13 cellular contexts compared by ENCODE assay signal in the genomic region with DNA sequence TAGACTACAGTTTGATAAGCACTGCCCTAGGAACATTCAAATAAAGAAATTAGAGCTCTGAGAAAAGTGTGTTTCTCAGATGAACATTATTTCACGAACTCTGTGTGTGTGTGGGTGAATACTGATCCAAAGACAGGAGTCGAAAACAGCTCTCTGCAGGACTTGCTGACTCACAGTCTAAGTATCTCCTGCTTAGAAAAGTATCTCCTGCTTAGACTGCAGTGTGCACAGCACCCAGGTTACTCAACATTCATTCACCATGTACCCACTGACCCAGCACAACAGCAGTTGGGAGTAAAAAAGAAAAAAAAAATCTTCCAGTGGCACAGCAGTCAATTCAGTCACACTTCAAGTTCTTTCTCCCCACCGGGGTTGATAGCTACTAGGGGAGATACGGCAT. TPM values are rescaled to one million over a fixed set of nuclear protein-coding genes. Genes with fewer than 3 reads are reported as not detected.
A peak's percentile ranks its signal among the peaks of the same experiment; 100 is the strongest.
DNase-seq lines count a peak whose midpoint lies in the region; ATAC-seq and TF ChIP-seq lines count a peak whose summit lies in the region.
"Had no signal": no experiment of that assay in that cellular context is flagged by ENCODE, and none has a peak within 500 bp of the region (broad histone marks: within the 10 kb centered on the region; RNA-seq: fewer than 3 reads in every experiment).

No MANE protein-coding gene starts in this region.

- TF ChIP-seq POLR2A in sigmoid colon (IDR thresholded peaks at IDR 0.05), result no peak

- no peak overlapping the region for H3K4me3 ChIP-seq in fibroblast of pulmonary artery (replicated peaks; ENCODE audit: low read depth, low read length)
- no peak overlapping the region for H3K4me3 ChIP-seq in sigmoid colon
- H3K4me3 ChIP-seq: lung had no signal

- peaks cover 0 to 40% (median 9%) of the 10 kb centered on the region in 4 donors for H3K36me3 ChIP-seq in sigmoid colon

- H3K9me3 ChIP-seq in sigmoid colon, result no peaks in the 10 kb centered on the region

- H3K27ac ChIP-seq in sigmoid colon, result peak overlapping the region; percentile 23 to 69 (median 52)

- peak; percentile 54 for DNase-seq in GM04504 (ENCODE audit: low read depth)
- peak; percentile 82 for DNase-seq in fibroblast of pulmonary artery (ENCODE audit: low read depth)
- DNase-seq in sigmoid colon, result no peak
- DNase-seq in GM13977 (ENCODE audit: low spot score), result no peak
- DNase-seq: activated naive CD4-positive, alpha-beta T cell treated with anti-CD3 and anti-CD28 coated beads for 36 hours; DMS79; NCI-H1417 treated with DMSO at 0.1 percent for 48 hours; small intestine had no signal

- TF ChIP-seq CTCF in fibroblast of pulmonary artery (IDR thresholded peaks at IDR 0.05; ENCODE audit: low read length, missing control alignments) (no peak), sigmoid colon (IDR thresholded peaks at IDR 0.05) (no peak), GM13977 (IDR thresholded peaks at IDR 0.05; ENCODE audit: extremely low read depth, insufficient read depth, missing control alignments) (no peak)

- ATAC-seq in SK-N-SH treated with all-trans-retinoic acid at 6 μM for 48 hours (peak; percentile 68), GM21619 (IDR thresholded peaks at IDR 0.05; ENCODE audit: unreplicated experiment) (no peak), GM21576 (IDR thresholded peaks at IDR 0.05; ENCODE audit: unreplicated experiment) (no peak), HG03045 (IDR thresholded peaks at IDR 0.05; ENCODE audit: unreplicated experiment) (no peak)

- in situ Hi-C loops in GM13977 (cut with MboI; ENCODE audit: low pct_unique_long_range_greater_than_20kb, low sequenced_read_pairs, unreplicated experiment), result loop anchor here (10.0 kb wide), 1 partner anchor 228 kb away; no protein-coding TSS in a partner anchor

- 72 to 73% methylated on average over 4 of the region's 4 CpGs for WGBS in sigmoid colon, 2 donors

- H3K4me1 ChIP-seq in sigmoid colon, result peaks cover 0 to 39% (median 25%) of the 10 kb centered on the region in 4 donors

- TF ChIP-seq EP300 in sigmoid colon (IDR thresholded peaks at IDR 0.05), result no peak

- intact Hi-C loops in sigmoid colon (cut with DNase I), result loop anchor here (5.0 to 10.0 kb wide), 2 partner anchors 51 to 458 kb away; a partner anchor contains a TSS

- H3K27me3 ChIP-seq in sigmoid colon, result no peaks in the 10 kb centered on the region

TF ChIP-seq in SK-N-SH treated with all-trans-retinoic acid at 6 μM for 48 hours, 23 proteins besides CTCF, POLR2A, EP300 and RAD21:
- TF ChIP-seq SNAI2 (CRISPR knock-in tag; IDR thresholded peaks at IDR 0.05) (no peak), ZFP3 (CRISPR knock-in tag; IDR thresholded peaks at IDR 0.05) (no peak), ISL1 (CRISPR knock-in tag; IDR thresholded peaks at IDR 0.05) (no peak), GLIS3 (CRISPR knock-in tag; IDR thresholded peaks at IDR 0.05) (no peak), ZNF565 (CRISPR knock-in tag; conservative IDR thresholded peaks at IDR 0.05; ENCODE audit: low read depth) (no peak), ZFP30 (CRISPR knock-in tag; IDR thresholded peaks at IDR 0.05) (no peak), OSR1 (CRISPR knock-in tag; IDR thresholded peaks at IDR 0.05) (no peak), TCF4 (CRISPR knock-in tag; IDR thresholded peaks at IDR 0.05; ENCODE audit: borderline replicate concordance) (no peak), ZNF8 (CRISPR knock-in tag; IDR thresholded peaks at IDR 0.05) (no peak), ZNF70 (CRISPR knock-in tag; IDR thresholded peaks at IDR 0.05) (no peak), PPARA (CRISPR knock-in tag; IDR thresholded peaks at IDR 0.05; ENCODE audit: borderline replicate concordance) (no peak), TOX (CRISPR knock-in tag; IDR thresholded peaks at IDR 0.05; ENCODE audit: borderline replicate concordance) (no peak), ESRRG (CRISPR knock-in tag; IDR thresholded peaks at IDR 0.05) (no peak), RARB (CRISPR knock-in tag; IDR thresholded peaks at IDR 0.05) (no peak), ARNTL (CRISPR knock-in tag; IDR thresholded peaks at IDR 0.05; ENCODE audit: borderline replicate concordance, low read depth) (no peak), CSDC2 (CRISPR knock-in tag; IDR thresholded peaks at IDR 0.05) (no peak)
- TF ChIP-seq, protein P1, sequence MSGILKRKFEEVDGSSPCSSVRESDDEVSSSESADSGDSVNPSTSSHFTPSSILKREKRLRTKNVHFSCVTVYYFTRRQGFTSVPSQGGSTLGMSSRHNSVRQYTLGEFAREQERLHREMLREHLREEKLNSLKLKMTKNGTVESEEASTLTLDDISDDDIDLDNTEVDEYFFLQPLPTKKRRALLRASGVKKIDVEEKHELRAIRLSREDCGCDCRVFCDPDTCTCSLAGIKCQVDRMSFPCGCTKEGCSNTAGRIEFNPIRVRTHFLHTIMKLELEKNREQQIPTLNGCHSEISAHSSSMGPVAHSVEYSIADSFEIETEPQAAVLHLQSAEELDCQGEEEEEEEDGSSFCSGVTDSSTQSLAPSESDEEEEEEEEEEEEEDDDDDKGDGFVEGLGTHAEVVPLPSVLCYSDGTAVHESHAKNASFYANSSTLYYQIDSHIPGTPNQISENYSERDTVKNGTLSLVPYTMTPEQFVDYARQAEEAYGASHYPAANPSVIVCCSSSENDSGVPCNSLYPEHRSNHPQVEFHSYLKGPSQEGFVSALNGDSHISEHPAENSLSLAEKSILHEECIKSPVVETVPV (CRISPR knock-in tag; IDR thresholded peaks at IDR 0.05), result no peak
- TF ChIP-seq, protein P2, sequence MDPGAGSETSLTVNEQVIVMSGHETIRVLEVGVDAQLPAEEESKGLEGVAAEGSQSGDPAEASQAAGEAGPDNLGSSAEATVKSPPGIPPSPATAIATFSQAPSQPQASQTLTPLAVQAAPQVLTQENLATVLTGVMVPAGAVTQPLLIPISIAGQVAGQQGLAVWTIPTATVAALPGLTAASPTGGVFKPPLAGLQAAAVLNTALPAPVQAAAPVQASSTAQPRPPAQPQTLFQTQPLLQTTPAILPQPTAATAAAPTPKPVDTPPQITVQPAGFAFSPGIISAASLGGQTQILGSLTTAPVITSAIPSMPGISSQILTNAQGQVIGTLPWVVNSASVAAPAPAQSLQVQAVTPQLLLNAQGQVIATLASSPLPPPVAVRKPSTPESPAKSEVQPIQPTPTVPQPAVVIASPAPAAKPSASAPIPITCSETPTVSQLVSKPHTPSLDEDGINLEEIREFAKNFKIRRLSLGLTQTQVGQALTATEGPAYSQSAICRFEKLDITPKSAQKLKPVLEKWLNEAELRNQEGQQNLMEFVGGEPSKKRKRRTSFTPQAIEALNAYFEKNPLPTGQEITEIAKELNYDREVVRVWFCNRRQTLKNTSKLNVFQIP (CRISPR knock-in tag; IDR thresholded peaks at IDR 0.05; ENCODE audit: borderline replicate concordance, low read depth), result no peak
- TF ChIP-seq, protein P3, sequence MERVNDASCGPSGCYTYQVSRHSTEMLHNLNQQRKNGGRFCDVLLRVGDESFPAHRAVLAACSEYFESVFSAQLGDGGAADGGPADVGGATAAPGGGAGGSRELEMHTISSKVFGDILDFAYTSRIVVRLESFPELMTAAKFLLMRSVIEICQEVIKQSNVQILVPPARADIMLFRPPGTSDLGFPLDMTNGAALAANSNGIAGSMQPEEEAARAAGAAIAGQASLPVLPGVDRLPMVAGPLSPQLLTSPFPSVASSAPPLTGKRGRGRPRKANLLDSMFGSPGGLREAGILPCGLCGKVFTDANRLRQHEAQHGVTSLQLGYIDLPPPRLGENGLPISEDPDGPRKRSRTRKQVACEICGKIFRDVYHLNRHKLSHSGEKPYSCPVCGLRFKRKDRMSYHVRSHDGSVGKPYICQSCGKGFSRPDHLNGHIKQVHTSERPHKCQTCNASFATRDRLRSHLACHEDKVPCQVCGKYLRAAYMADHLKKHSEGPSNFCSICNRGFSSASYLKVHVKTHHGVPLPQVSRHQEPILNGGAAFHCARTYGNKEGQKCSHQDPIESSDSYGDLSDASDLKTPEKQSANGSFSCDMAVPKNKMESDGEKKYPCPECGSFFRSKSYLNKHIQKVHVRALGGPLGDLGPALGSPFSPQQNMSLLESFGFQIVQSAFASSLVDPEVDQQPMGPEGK (CRISPR knock-in tag; IDR thresholded peaks at IDR 0.05; ENCODE audit: borderline replicate concordance), result no peak
- TF ChIP-seq, protein P4, sequence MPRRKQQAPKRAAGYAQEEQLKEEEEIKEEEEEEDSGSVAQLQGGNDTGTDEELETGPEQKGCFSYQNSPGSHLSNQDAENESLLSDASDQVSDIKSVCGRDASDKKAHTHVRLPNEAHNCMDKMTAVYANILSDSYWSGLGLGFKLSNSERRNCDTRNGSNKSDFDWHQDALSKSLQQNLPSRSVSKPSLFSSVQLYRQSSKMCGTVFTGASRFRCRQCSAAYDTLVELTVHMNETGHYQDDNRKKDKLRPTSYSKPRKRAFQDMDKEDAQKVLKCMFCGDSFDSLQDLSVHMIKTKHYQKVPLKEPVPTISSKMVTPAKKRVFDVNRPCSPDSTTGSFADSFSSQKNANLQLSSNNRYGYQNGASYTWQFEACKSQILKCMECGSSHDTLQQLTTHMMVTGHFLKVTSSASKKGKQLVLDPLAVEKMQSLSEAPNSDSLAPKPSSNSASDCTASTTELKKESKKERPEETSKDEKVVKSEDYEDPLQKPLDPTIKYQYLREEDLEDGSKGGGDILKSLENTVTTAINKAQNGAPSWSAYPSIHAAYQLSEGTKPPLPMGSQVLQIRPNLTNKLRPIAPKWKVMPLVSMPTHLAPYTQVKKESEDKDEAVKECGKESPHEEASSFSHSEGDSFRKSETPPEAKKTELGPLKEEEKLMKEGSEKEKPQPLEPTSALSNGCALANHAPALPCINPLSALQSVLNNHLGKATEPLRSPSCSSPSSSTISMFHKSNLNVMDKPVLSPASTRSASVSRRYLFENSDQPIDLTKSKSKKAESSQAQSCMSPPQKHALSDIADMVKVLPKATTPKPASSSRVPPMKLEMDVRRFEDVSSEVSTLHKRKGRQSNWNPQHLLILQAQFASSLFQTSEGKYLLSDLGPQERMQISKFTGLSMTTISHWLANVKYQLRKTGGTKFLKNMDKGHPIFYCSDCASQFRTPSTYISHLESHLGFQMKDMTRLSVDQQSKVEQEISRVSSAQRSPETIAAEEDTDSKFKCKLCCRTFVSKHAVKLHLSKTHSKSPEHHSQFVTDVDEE (CRISPR knock-in tag; IDR thresholded peaks at IDR 0.05), result no peak
TF ChIP-seq in SK-N-SH treated with all-trans-retinoic acid at 6 μM for 48 hours: peak in this region for 0.

RNA-seq across cellular contexts. Expression of a gene that starts 48.1 kb away (rescaled TPM):
- total RNA-seq in sigmoid colon, result 10 to 100 TPM; 53.7 to 60.3 (median 57.4) TPM
- 10 to 100 TPM; 16.2 to 25.9 (median 22.8) TPM for polyA plus RNA-seq in sigmoid colon

Comparison
In these comparisons a context has a peak if more than half of its experiments do, and no peak if none do; other contexts are left out.
1. DNase-seq: peak in GM04504 (single experiment) and fibroblast of pulmonary artery (single experiment); none in sigmoid colon (single experiment) and GM13977 (single experiment).